Comparison of ENCODE assay signal across 8 cellular contexts in genomic region chr2:197515798-197516761, GRCh38. TPM values are rescaled to one million over a fixed set of nuclear protein-coding genes. Genes with fewer than 3 reads are reported as not detected.
DNase-seq lines count a peak whose midpoint lies in the region; ATAC-seq, FAIRE-seq and TF ChIP-seq lines count a peak whose summit lies in the region.

Gene MOB4 (plus strand): TSS chr2:197516066. CDS start chr2:197516087, 21 bp downstream.

- H3K14ac ChIP-seq in H1 (ENCODE audit: insufficient read length) (no peak within 1 kb of the TSS), mesenchymal stem cell (ENCODE audit: low read length in 2 of 2) (peak within 1 kb of the TSS in 1 of 2 experiments; percentile 100)

- no peak within 1 kb of the TSS for H2BK20ac ChIP-seq in H1 (ENCODE audit: low read length)

- H3K27me3 ChIP-seq in H1 (replicated peaks in 1 of 4; ENCODE audit: control insufficient read depth in 3 of 4, extremely low read depth in 1 of 4, insufficient read depth in 3 of 4, low read length in 3 of 4): no peaks in the 10 kb centered on the region
- H3K27me3 ChIP-seq in mesenchymal stem cell (ENCODE audit: control insufficient read depth in 1 of 2, insufficient read depth in 1 of 2, low read length in 2 of 2): no peaks in the 10 kb centered on the region

- 2% methylated on average over 68 of the region's 75 CpGs; no CpG with 5 or more reads in 1 of the 2 experiments for WGBS in H1 (ENCODE audit: extremely low coverage in 1 of 2, insufficient coverage in 1 of 2, insufficient read length in 1 of 2, insufficient replicate concordance in 2 of 2, low coverage in 1 of 2, low lambda C conversion rate in 2 of 2, missing lambda C conversion rate in 1 of 2), 2 experiments
- under 1% methylated on average over 66 of the region's 75 CpGs for WGBS in mesenchymal stem cell

- no peak for TF ChIP-seq CTCF in H1 (IDR thresholded peaks at IDR 0.05; ENCODE audit: control extremely low read depth in 1 of 3, insufficient read depth in 1 of 3, low read depth in 1 of 3, low read length in 3 of 3)

- H3K4me1 ChIP-seq in H1 (replicated peaks in 1 of 4; ENCODE audit: control insufficient read depth in 3 of 4, insufficient read depth in 4 of 4, low read length in 3 of 4) (peaks cover 0 to 9% (median 5%) of the 10 kb centered on the region in 4 experiments; a peak in 5 of 7 replicates), mesenchymal stem cell (ENCODE audit: control insufficient read depth, insufficient read depth, low read depth, low read length) (peaks cover 1% of the 10 kb centered on the region)

- no peaks in the 10 kb centered on the region for H3K9me3 ChIP-seq in H1 (ENCODE audit: insufficient read depth in 2 of 2, low read depth in 1 of 2, low read length in 1 of 2)
- H3K9me3 ChIP-seq in mesenchymal stem cell (ENCODE audit: control insufficient read depth, low read length): no peaks in the 10 kb centered on the region

- H3K79me1 ChIP-seq in H1 (ENCODE audit: low read depth, low read length): no peaks in the 10 kb centered on the region
- H3K79me1 ChIP-seq in mesenchymal stem cell (replicated peaks; ENCODE audit: low read length, poor library complexity, severe bottlenecking): peaks cover 1% of the 10 kb centered on the region

- H3K4ac ChIP-seq in H1 (replicated peaks; ENCODE audit: insufficient read length, low read depth, low read length) (peak within 1 kb of the TSS; percentile 61), mesenchymal stem cell (ENCODE audit: low read depth in 1 of 2, low read length in 2 of 2) (peak within 1 kb of the TSS; percentile 77 to 99)

- H3K4me2 ChIP-seq in H1 (ENCODE audit: insufficient read depth in 1 of 2, low read depth in 2 of 2, low read length in 2 of 2): peak within 1 kb of the TSS; percentile 86
- H3K4me2 ChIP-seq in mesenchymal stem cell (ENCODE audit: low read length, poor library complexity, severe bottlenecking): peak within 1 kb of the TSS; percentile 98

- H3K79me2 ChIP-seq in H1 (ENCODE audit: control insufficient read depth in 1 of 2, insufficient read depth in 2 of 2, low read length in 2 of 2): peaks cover 0 to 51% of the 10 kb centered on the region in 2 experiments; a peak in 3 of 4 replicates

- H2BK15ac ChIP-seq in H1 (ENCODE audit: low read length) (peak within 1 kb of the TSS; percentile 65; the same call in 1 of the 2 replicates), mesenchymal stem cell (ENCODE audit: low read depth, poor library complexity, severe bottlenecking) (peak within 1 kb of the TSS; percentile 74)

- TF ChIP-seq POLR2A in H1 (IDR thresholded peaks at IDR 0.05; ENCODE audit: control extremely low read depth in 1 of 2, low read depth in 2 of 2, low read length in 2 of 2): peak; percentile 91 to 92

- H3K36me3 ChIP-seq in H1 (ENCODE audit: control insufficient read depth in 2 of 4, insufficient read depth in 4 of 4, low read length in 3 of 4): peaks cover 0 to 3% (median 0%) of the 10 kb centered on the region in 4 experiments; a peak in 1 of 8 replicates
- peaks cover 0 to 5% of the 10 kb centered on the region in 2 experiments for H3K36me3 ChIP-seq in mesenchymal stem cell (ENCODE audit: control insufficient read depth in 1 of 2, insufficient read depth in 2 of 2, low read depth in 1 of 2, low read length in 2 of 2)

- peaks cover 8% of the 10 kb centered on the region for H3K23me2 ChIP-seq in H1 (ENCODE audit: low read depth, low read length)

- peak within 1 kb of the TSS; percentile 86; the same call in 1 of the 2 replicates for H4K8ac ChIP-seq in H1 (ENCODE audit: extremely low read depth, insufficient read depth, low read length)
- H4K8ac ChIP-seq in mesenchymal stem cell (ENCODE audit: low read length): peak within 1 kb of the TSS; percentile 95

- H2BK12ac ChIP-seq in H1 (ENCODE audit: low read depth, low read length) (no peak within 1 kb of the TSS; the same call in 1 of the 2 replicates), mesenchymal stem cell (ENCODE audit: low read length in 2 of 2) (peak within 1 kb of the TSS in 1 of 2 experiments; percentile 61)

- peak; percentile 86 to 100; a peak in 2 of 3 replicates for TF ChIP-seq EP300 in H1 (IDR thresholded peaks at IDR 0.05; ENCODE audit: borderline replicate concordance in 1 of 2, low read depth in 2 of 2, low read length in 2 of 2)

- H3K4me3 ChIP-seq in H1 (ENCODE audit: extremely low read depth in 1 of 4, insufficient read depth in 2 of 4, low read depth in 3 of 4, low read length in 4 of 4) (peak within 1 kb of the TSS; percentile 75 to 96 (median 90)), mesenchymal stem cell (ENCODE audit: insufficient read depth in 1 of 2, low read depth in 1 of 2, low read length in 2 of 2) (peak within 1 kb of the TSS; percentile 96 to 99)

- H3K27ac ChIP-seq in H1 (ENCODE audit: low read depth, low read length): peak within 1 kb of the TSS; percentile 81; the same call in 1 of the 2 replicates
- H3K27ac ChIP-seq in mesenchymal stem cell (ENCODE audit: low read length, poor library complexity, severe bottlenecking): peak within 1 kb of the TSS; percentile 85

- H2AFZ ChIP-seq in H1 (ENCODE audit: low read length) (peak within 1 kb of the TSS; percentile 38), mesenchymal stem cell (ENCODE audit: low read depth, low read length) (peak within 1 kb of the TSS; percentile 91)

- H3K9ac ChIP-seq in H1 (replicated peaks in 1 of 4; ENCODE audit: extremely low read depth in 1 of 4, low read depth in 3 of 4, low read length in 3 of 4) (peak within 1 kb of the TSS; percentile 82 to 94 (median 92)), mesenchymal stem cell (ENCODE audit: low read length) (peak within 1 kb of the TSS; percentile 96)

- H2AK5ac ChIP-seq in H1 (ENCODE audit: low read depth, low read length): no peak within 1 kb of the TSS
- H2AK5ac ChIP-seq in mesenchymal stem cell (ENCODE audit: low read length, severe bottlenecking): peak within 1 kb of the TSS; percentile 59

- H2BK120ac ChIP-seq in H1 (replicated peaks; ENCODE audit: low read depth, low read length): no peak within 1 kb of the TSS
- peak within 1 kb of the TSS; percentile 71 for H2BK120ac ChIP-seq in mesenchymal stem cell (ENCODE audit: low read depth, low read length)

- peak within 1 kb of the TSS; percentile 94 for H2BK5ac ChIP-seq in H1 (ENCODE audit: low read depth, low read length)
- H2BK5ac ChIP-seq in mesenchymal stem cell (ENCODE audit: low read depth, low read length, poor library complexity, severe bottlenecking): peak within 1 kb of the TSS; percentile 96

- CTCF ChIA-PET in H1 (lab: Charles Lee; ENCODE audit: partially characterized antibody): interaction anchor here (1.0 to 2.1 kb wide), 2 partner anchors 15 to 74 kb away, joined by 3 to 5 read pairs; no protein-coding TSS in a partner anchor

- peak within 1 kb of the TSS; percentile 94 for H3K18ac ChIP-seq in H1 (ENCODE audit: extremely low read depth, low read length)
- H3K18ac ChIP-seq in mesenchymal stem cell (ENCODE audit: low read depth in 1 of 2, low read length in 2 of 2): peak within 1 kb of the TSS; percentile 97 to 100

- peak; percentile 88 for FAIRE-seq in HTR-8/SVneo (lab: Jason Lieb, UNC)
- FAIRE-seq in H1 (lab: Jason Lieb, UNC): no peak

- POLR2A ChIA-PET in H1 (lab: Charles Lee; ENCODE audit: partially characterized antibody): interaction anchor here (0.5 to 6.6 kb wide), 23 partner anchors 9 to 203 kb away, joined by 3 to 130 read pairs (median 5); partner anchors contain the start of genes HSPD1, HSPE1, MARS2 and SF3B1

- H3K23ac ChIP-seq in H1 (ENCODE audit: insufficient read length) (no peak within 1 kb of the TSS), mesenchymal stem cell (ENCODE audit: low read length in 2 of 2) (peak within 1 kb of the TSS; percentile 69 to 94)

- peak within 1 kb of the TSS; percentile 69 for H4K5ac ChIP-seq in H1 (ENCODE audit: insufficient read length, low read depth, low read length)

- DNase-seq in COLO829 (ENCODE audit: low spot score) (peak; percentile 86), HTR-8/SVneo (ENCODE audit: insufficient read length, low spot score) (peak; percentile 90), NOMO-1 treated with dmso at 0.1 percent for 144 hours (lab: John Stamatoyannopoulos, UW; ENCODE audit: unreplicated experiment) (peak; percentile 97), H1 (ENCODE audit: low read depth in 1 of 2, low spot score in 2 of 2) (peak; percentile 92 to 96), mesenchymal stem cell (peak; percentile 96)
- DNase-seq in activated CD8-positive, alpha-beta memory T cell treated with anti-CD3 and anti-CD28 coated beads for 48 hours (ENCODE audit: low read depth in 2 of 3, low spot score in 2 of 3): peak; percentile 86 to 91 (median 89)
- peak; percentile 86 for DNase-seq in stimulated activated CD8-positive, alpha-beta memory T cell treated with anti-CD3 and anti-CD28 coated beads, Interleukin-12 subunit alpha, Interleukin-12 subunit beta, amount 100 ng/mL, for 4 hours (ENCODE audit: low read depth)

- peak within 1 kb of the TSS; percentile 82 for H4K91ac ChIP-seq in H1 (replicated peaks; ENCODE audit: insufficient read length, low read length)
- H4K91ac ChIP-seq in mesenchymal stem cell (ENCODE audit: low read length): peak within 1 kb of the TSS; percentile 94

- peak; percentile 93 for ATAC-seq in GM21367 (IDR thresholded peaks at IDR 0.05; ENCODE audit: unreplicated experiment)

- peaks cover 0 to 1% of the 10 kb centered on the region in 2 experiments for H4K20me1 ChIP-seq in H1 (replicated peaks in 1 of 2; ENCODE audit: control insufficient read depth in 1 of 2, insufficient read depth in 2 of 2, low read length in 2 of 2)

- peak within 1 kb of the TSS; percentile 83 for H3K56ac ChIP-seq in H1 (replicated peaks; ENCODE audit: insufficient read length, low read depth, low read length)

- peak; percentile 15 to 18; a peak in 2 of 4 replicates for TF ChIP-seq RAD21 in H1 (IDR thresholded peaks at IDR 0.05 in 1 of 2, conservative IDR thresholded peaks at IDR 0.05 in 1 of 2; ENCODE audit: low read depth in 2 of 2, low read length in 2 of 2)

TF ChIP-seq in H1, 55 proteins besides CTCF, POLR2A, EP300 and RAD21 (continues in another document):
- no peak for TF ChIP-seq BCL11A (IDR thresholded peaks at IDR 0.05; ENCODE audit: low read depth in 2 of 2, low read length in 2 of 2)
- TF ChIP-seq SP4 (IDR thresholded peaks at IDR 0.05; ENCODE audit: low read length): peak; percentile 86
- peak; percentile 51; the same call in 1 of the 2 replicates for TF ChIP-seq TCF12 (IDR thresholded peaks at IDR 0.05; ENCODE audit: low read depth, low read length)
- TF ChIP-seq PHF8 (conservative IDR thresholded peaks at IDR 0.05; ENCODE audit: low read depth, low read length): peak; percentile 88
- TF ChIP-seq JUND (IDR thresholded peaks at IDR 0.05; ENCODE audit: low read length): peak; percentile 97

RNA-seq across cellular contexts. Expression of gene MOB4, which starts in this region (rescaled TPM):
- total RNA-seq in H1 (2021; fragmentation: NEBNext Ultra II Directional; extraction: Animal tissue kit (Norgen Biotek cat#: 25700)): 46.8 and 54.2 TPM in 2 replicates
- polyA plus RNA-seq in H1 (2011; rRNA removed): 19.3 and 51.5 TPM in 2 replicates
- polyA plus RNA-seq in H1 (2011; cell fraction: cytosol; rRNA removed): 52.2 TPM
- polyA plus RNA-seq in H1 (2011; cell fraction: nucleus; rRNA removed): 8.8 TPM
- 29.3 to 57.4 TPM (median 36.5 TPM) in 4 replicates for polyA plus RNA-seq in H1 (2012, experiment 1 of 2)
- polyA plus RNA-seq in H1 (2012, experiment 2 of 2): 8.9 TPM
- 37.2 TPM for polyA plus RNA-seq in H1 (2013, experiment 1 of 2)
- polyA plus RNA-seq in H1 (2013, experiment 2 of 2): 36.5 TPM
- polyA minus RNA-seq in H1 (2011; rRNA and poly(A)+ RNA removed): 37.9 and 57.6 TPM in 2 replicates
- 22.7 TPM for polyA minus RNA-seq in H1 (2011; cell fraction: cytosol; rRNA and poly(A)+ RNA removed)
- 17.8 TPM for polyA minus RNA-seq in H1 (2011; cell fraction: nucleus; rRNA and poly(A)+ RNA removed)
- 29.7 TPM for polyA plus RNA-seq in mesenchymal stem cell (2013, experiment 1 of 2)
- polyA plus RNA-seq in mesenchymal stem cell (2013, experiment 2 of 2): 36.0 TPM

Comparison
In these comparisons a context has a peak if more than half of its experiments do, and no peak if none do; other contexts are left out.
1. Peak in every context shown above with its lines: DNase-seq, ATAC-seq, H3K4me3 ChIP-seq and H3K27ac ChIP-seq.